Comparison of ENCODE assay signal across 8 cellular contexts in genomic region chr19:17090501-17091074, GRCh38. TPM values are rescaled to one million over a fixed set of nuclear protein-coding genes. Genes with fewer than 3 reads are reported as not detected.
DNase-seq lines count a peak whose midpoint lies in the region; ATAC-seq and TF ChIP-seq lines count a peak whose summit lies in the region.

No MANE protein-coding gene starts in this region.

- no peaks in the 10 kb centered on the region for H3K27me3 ChIP-seq in esophagus squamous epithelium

- H3K27ac ChIP-seq in esophagus squamous epithelium = peak overlapping the region; percentile 22 to 82 (median 71)

- no peak for ATAC-seq in GM19023 (IDR thresholded peaks at IDR 0.05; ENCODE audit: unreplicated experiment)

- no peak for TF ChIP-seq POLR2A in esophagus squamous epithelium (IDR thresholded peaks at IDR 0.05)

- DNase-seq in GM20000 (ENCODE audit: low spot score) = peak; percentile 70
- peak; percentile 30 to 44 for DNase-seq in activated CD4-positive, alpha-beta T cell treated with anti-CD3 and anti-CD28 coated beads, Interleukin-2, amount 50 U/mL, for 48 hours
- no peak for DNase-seq in esophagus squamous epithelium (lab: John Stamatoyannopoulos, UW)
- DNase-seq in stimulated activated CD8-positive, alpha-beta memory T cell treated with anti-CD3 and anti-CD28 coated beads, Interleukin-12 subunit alpha, Interleukin-12 subunit beta, amount 100 ng/mL, for 4 hours (ENCODE audit: low read depth) = peak; percentile 35
- DNase-seq in NCI-H524 treated with DMSO at 0.1 percent for 48 hours (lab: John Stamatoyannopoulos, UW) = no peak
- DNase-seq in NCI-H2171 treated with DMSO at 0.1 percent for 48 hours (lab: John Stamatoyannopoulos, UW) = no peak
- no peak for DNase-seq in DMS53 treated with DMSO at 0.1 percent for 48 hours (lab: John Stamatoyannopoulos, UW; ENCODE audit: unreplicated experiment)

- no peaks in the 10 kb centered on the region for H3K9me3 ChIP-seq in esophagus squamous epithelium

- peaks cover 0 to 24% (median 0%) of the 10 kb centered on the region in 3 donors for H3K36me3 ChIP-seq in esophagus squamous epithelium

- H3K4me1 ChIP-seq in esophagus squamous epithelium = peaks cover 13 to 74% (median 22%) of the 10 kb centered on the region in 3 donors

- 61 to 62% methylated on average over 6 to 10 of the region's 13 CpGs for WGBS in esophagus squamous epithelium, 2 donors

- intact Hi-C loops in esophagus squamous epithelium (cut with DNase I) = no loop called here

- no peak for TF ChIP-seq CTCF in GM20000 (IDR thresholded peaks at IDR 0.05; ENCODE audit: extremely low read depth, missing control alignments)
- no peak for TF ChIP-seq CTCF in esophagus squamous epithelium (IDR thresholded peaks at IDR 0.05)

- no peak overlapping the region for H3K4me3 ChIP-seq in esophagus squamous epithelium

RNA-seq across cellular contexts. Expression of gene MYO9B, which starts 15.0 kb away (rescaled TPM):
- 10 to 100 TPM; 25.5 to 60.5 (median 39.5) TPM for total RNA-seq in esophagus squamous epithelium

RNA-seq across cellular contexts. Expression of gene HAUS8, which starts 15.3 kb away (rescaled TPM):
- 1 to 10 TPM; 3.0 to 5.8 (median 3.2) TPM for total RNA-seq in esophagus squamous epithelium

Comparison
In these comparisons a context has a peak if more than half of its experiments do, and no peak if none do; other contexts are left out.
1. DNase-seq: peak in GM20000 (single experiment), activated CD4-positive, alpha-beta T cell treated with anti-CD3 and anti-CD28 coated beads, Interleukin-2, amount 50 U/mL, for 48 hours (2 of 2) and stimulated activated CD8-positive, alpha-beta memory T cell treated with anti-CD3 and anti-CD28 coated beads, Interleukin-12 subunit alpha, Interleukin-12 subunit beta, amount 100 ng/mL, for 4 hours (single experiment); none in esophagus squamous epithelium (single experiment), NCI-H524 treated with DMSO at 0.1 percent for 48 hours (single experiment), NCI-H2171 treated with DMSO at 0.1 percent for 48 hours (single experiment) and DMS53 treated with DMSO at 0.1 percent for 48 hours (single experiment).